8 cellular contexts compared by ENCODE assay signal in genomic region chr1:54403808-54404261, GRCh38. TPM values are rescaled to one million over a fixed set of nuclear protein-coding genes. Genes with fewer than 3 reads are reported as not detected.
DNase-seq lines count a peak whose midpoint lies in the region; ATAC-seq, FAIRE-seq and TF ChIP-seq lines count a peak whose summit lies in the region.

No MANE protein-coding gene starts in this region.

- H3K27me3 ChIP-seq in GM06990 (replicated peaks; ENCODE audit: control insufficient read depth, insufficient read depth, low read length), result no peaks in the 10 kb centered on the region
- no peaks in the 10 kb centered on the region for H3K27me3 ChIP-seq in endothelial cell of umbilical vein (ENCODE audit: control insufficient read depth in 2 of 2, insufficient read depth in 2 of 2, low read length in 2 of 2)
- H3K27me3 ChIP-seq in rectal smooth muscle tissue (ENCODE audit: control insufficient read depth, insufficient read depth, low read length), result no peaks in the 10 kb centered on the region

- dilution Hi-C loops in endothelial cell of umbilical vein (cut with MboI; ENCODE audit: extremely low pct_ligation_motif_present, low sequenced_read_pairs), result no loop called here

- H3K9me1 ChIP-seq in endothelial cell of umbilical vein (replicated peaks; ENCODE audit: control insufficient read depth, extremely low read depth, insufficient read depth, low read length), result no peaks in the 10 kb centered on the region

- peaks cover 58% of the 10 kb centered on the region for H3K79me2 ChIP-seq in endothelial cell of umbilical vein (ENCODE audit: control insufficient read depth, insufficient read depth, low read length)

- H3K9me3 ChIP-seq in endothelial cell of umbilical vein (replicated peaks; ENCODE audit: control insufficient read depth, insufficient read depth, low read length), result no peaks in the 10 kb centered on the region

- H3K27ac ChIP-seq in endothelial cell of umbilical vein (ENCODE audit: insufficient read depth, low read depth, low read length) (peak overlapping the region; percentile 22), rectal smooth muscle tissue (ENCODE audit: low read depth, low read length) (no peak overlapping the region)

- no peak overlapping the region for H2AFZ ChIP-seq in endothelial cell of umbilical vein (ENCODE audit: low read depth, low read length)

- H3K4me1 ChIP-seq in endothelial cell of umbilical vein (ENCODE audit: control insufficient read depth, extremely low read depth, insufficient read depth, low read length) (peaks cover 38% of the 10 kb centered on the region), rectal smooth muscle tissue (ENCODE audit: control insufficient read depth, insufficient read depth, low read length) (peaks cover 18% of the 10 kb centered on the region)

- intact Hi-C loops in endothelial cell of umbilical vein (cut with micrococcal nuclease), result loop anchor here (2.0 to 10.0 kb wide), 2 partner anchors 19 to 129 kb away; no protein-coding TSS in a partner anchor

- peak overlapping the region; percentile 76 for H3K4me2 ChIP-seq in endothelial cell of umbilical vein (ENCODE audit: insufficient read depth, low read length)

- POLR2A ChIA-PET in endothelial cell of umbilical vein (lab: Charles Lee), result interaction anchor here (0.8 to 1.0 kb wide), 2 partner anchors 18 to 91 kb away, joined by 5 to 10 read pairs; no protein-coding TSS in a partner anchor

- CTCF ChIA-PET in endothelial cell of umbilical vein (lab: Charles Lee), result interaction anchor here (0.8 to 2.6 kb wide), 9 partner anchors 16 to 282 kb away, joined by 3 to 25 read pairs (median 4); no protein-coding TSS in a partner anchor

- DNase-seq in GM06990 (ENCODE audit: extremely low read depth, insufficient read length) (no peak), endothelial cell of umbilical vein (ENCODE audit: low read depth, low spot score) (peak; percentile 62), globus pallidus (ENCODE audit: low spot score) (no peak), islet precursor cell (no peak)

- H3K36me3 ChIP-seq in GM06990 (ENCODE audit: control insufficient read depth, insufficient read depth, low read length) (peaks cover 6% of the 10 kb centered on the region), endothelial cell of umbilical vein (ENCODE audit: control insufficient read depth in 2 of 2, extremely low read depth in 1 of 2, insufficient read depth in 2 of 2, low read length in 2 of 2) (peaks cover 14 to 20% of the 10 kb centered on the region in 2 experiments), rectal smooth muscle tissue (ENCODE audit: control insufficient read depth, insufficient read depth, low read length) (peaks cover 10% of the 10 kb centered on the region)

- H3K4me3 ChIP-seq in GM06990 (replicated peaks; ENCODE audit: low read depth, low read length) (peak overlapping the region; percentile 14), endothelial cell of umbilical vein (replicated peaks in 1 of 3; ENCODE audit: insufficient read depth in 1 of 3, low read depth in 1 of 3, low read length in 3 of 3) (peak overlapping the region in 2 of 3 experiments; percentile 56 to 69), rectal smooth muscle tissue (ENCODE audit: low read length) (peak overlapping the region; percentile 7)

- peak; percentile 84 for FAIRE-seq in endothelial cell of umbilical vein (lab: Jason Lieb, UNC)

- no TSS peak for BruUV-seq in endothelial cell of umbilical vein (replicated peaks; lab: Mats Ljungman, UMichigan)

- ATAC-seq in HG03045 (IDR thresholded peaks at IDR 0.05; ENCODE audit: unreplicated experiment), result no peak
- ATAC-seq in HG03354 (IDR thresholded peaks at IDR 0.05; ENCODE audit: poor library complexity, severe bottlenecking, unreplicated experiment), result no peak

- TF ChIP-seq POLR2A in endothelial cell of umbilical vein (IDR thresholded peaks at IDR 0.05; ENCODE audit: low read depth, low read length), result no peak

- TF ChIP-seq CTCF in GM06990 (IDR thresholded peaks at IDR 0.05; ENCODE audit: insufficient read depth, low read length, poor library complexity, severe bottlenecking), result no peak
- TF ChIP-seq CTCF in endothelial cell of umbilical vein (IDR thresholded peaks at IDR 0.05; ENCODE audit: extremely low read depth in 1 of 2, insufficient read depth in 1 of 2, low read depth in 1 of 2, low read length in 2 of 2), result no peak

- H3K9ac ChIP-seq in endothelial cell of umbilical vein (replicated peaks; ENCODE audit: extremely low read depth, insufficient read depth, low read length), result peak overlapping the region; percentile 19
- no peak overlapping the region for H3K9ac ChIP-seq in rectal smooth muscle tissue (ENCODE audit: low read length)

- H4K20me1 ChIP-seq in endothelial cell of umbilical vein (replicated peaks; ENCODE audit: control insufficient read depth, extremely low read depth, insufficient read depth, low read length), result no peaks in the 10 kb centered on the region

TF ChIP-seq in PFSK-1, 5 proteins besides CTCF, POLR2A, EP300 and RAD21 (continues in another document):
- peak; percentile 59; the same call in 1 of the 2 replicates for TF ChIP-seq SIN3A (IDR thresholded peaks at IDR 0.05; ENCODE audit: borderline replicate concordance, insufficient read depth, low read length)
- TF ChIP-seq REST (IDR thresholded peaks at IDR 0.05; ENCODE audit: insufficient read depth in 1 of 2, low read depth in 2 of 2, low read length in 2 of 2), result no peak
- no peak for TF ChIP-seq FOXP2 (optimal IDR thresholded peaks at IDR 0.05; ENCODE audit: borderline replicate concordance, extremely low read depth, extremely low read length, insufficient read depth)

TF ChIP-seq in endothelial cell of umbilical vein, 7 proteins besides CTCF, POLR2A, EP300 and RAD21:
- peak; percentile 43 for TF ChIP-seq POLR2AphosphoS5 (IDR thresholded peaks at IDR 0.05; ENCODE audit: insufficient read depth, low read depth, low read length)
- TF ChIP-seq MYC (IDR thresholded peaks at IDR 0.05; ENCODE audit: low read depth, low read length), result no peak
- TF ChIP-seq FOS (IDR thresholded peaks at IDR 0.05; ENCODE audit: borderline replicate concordance, insufficient read depth, low read length), result peak; percentile 85
- no peak for TF ChIP-seq JUN (IDR thresholded peaks at IDR 0.05; ENCODE audit: borderline replicate concordance, insufficient read depth, insufficient read length, low read depth)
- peak; percentile 26 for TF ChIP-seq GATA2 (IDR thresholded peaks at IDR 0.05; ENCODE audit: insufficient read depth, insufficient read length, low read depth, low read length)
- TF ChIP-seq EZH2 (IDR thresholded peaks at IDR 0.05; ENCODE audit: borderline replicate concordance, low read depth, low read length, severe bottlenecking), result no peak

RNA-seq across cellular contexts. Expression of gene SSBP3, which starts 2.4 kb away (rescaled TPM):
- polyA plus RNA-seq in PFSK-1 (2012; ENCODE audit: insufficient read length, low read depth), result 86.9 TPM
- total RNA-seq in endothelial cell of umbilical vein, result 49.5 and 59.4 TPM in 2 replicates
- polyA plus RNA-seq in endothelial cell of umbilical vein, result 44.9 and 46.1 TPM in 2 replicates
- polyA plus RNA-seq in endothelial cell of umbilical vein (2011; cell fraction: cytosol; rRNA removed), result 51.0 and 51.5 TPM in 2 replicates
- polyA plus RNA-seq in endothelial cell of umbilical vein (2011; cell fraction: nucleus; rRNA removed), result 40.7 and 41.0 TPM in 2 replicates
- polyA plus RNA-seq in endothelial cell of umbilical vein (2012), result 69.6 and 71.8 TPM in 2 replicates
- 24.9 and 28.2 TPM in 2 replicates for polyA minus RNA-seq in endothelial cell of umbilical vein
- 14.7 TPM for polyA minus RNA-seq in endothelial cell of umbilical vein (2011; cell fraction: cytosol; rRNA and poly(A)+ RNA removed)
- 24.8 and 27.8 TPM in 2 replicates for polyA minus RNA-seq in endothelial cell of umbilical vein (2011; cell fraction: nucleus; rRNA and poly(A)+ RNA removed)

Comparison
In these comparisons a context has a peak if more than half of its experiments do, and no peak if none do; other contexts are left out.
1. H3K4me3 ChIP-seq: peak in every context shown above with its lines; median percentile 62 in endothelial cell of umbilical vein; 14 in GM06990; 7 in rectal smooth muscle tissue.